ENCODE assay signal across 9 cellular contexts in genomic region chr1:153670257-153670858, GRCh38. TPM values are rescaled to one million over a fixed set of nuclear protein-coding genes. Genes with fewer than 3 reads are reported as not detected.
DNase-seq lines count a peak whose midpoint lies in the region; ATAC-seq and TF ChIP-seq lines count a peak whose summit lies in the region.
"Had no signal": no experiment of that assay in that cellular context is flagged by ENCODE, and none has a peak within 500 bp of the region (broad histone marks: within the 10 kb centered on the region; RNA-seq: fewer than 3 reads in every experiment).

No MANE protein-coding gene starts in this region.

- peaks cover 48% of the 10 kb centered on the region for H3K36me3 Mint-ChIP-seq in activated naive CD8-positive, alpha-beta T cell treated with anti-CD3 and anti-CD28 coated beads, Interleukin-2, amount 50 U/mL, for 24 hours (ENCODE audit: low read depth)
- H3K36me3 Mint-ChIP-seq: brain had no signal

- no peak for TF ChIP-seq POLR2A in uterus (IDR thresholded peaks at IDR 0.05)

- H3K27ac Mint-ChIP-seq in activated naive CD8-positive, alpha-beta T cell treated with anti-CD3 and anti-CD28 coated beads, Interleukin-2, amount 50 U/mL, for 24 hours: no peak overlapping the region

- H3K36me3 ChIP-seq in uterus: no peaks in the 10 kb centered on the region

- H3K9me3 ChIP-seq in uterus: no peaks in the 10 kb centered on the region

- peak overlapping the region; percentile 90 to 97 for H3K4me3 ChIP-seq in uterus

- H3K4me3 Mint-ChIP-seq in activated naive CD8-positive, alpha-beta T cell treated with anti-CD3 and anti-CD28 coated beads, Interleukin-2, amount 50 U/mL, for 24 hours: no peak overlapping the region
- H3K4me3 Mint-ChIP-seq: brain had no signal

- no peaks in the 10 kb centered on the region for H3K27me3 Mint-ChIP-seq in activated naive CD8-positive, alpha-beta T cell treated with anti-CD3 and anti-CD28 coated beads, Interleukin-2, amount 50 U/mL, for 24 hours

- intact Hi-C loops in Right ventricle myocardium inferior (cut with DNase I) (loop anchor here (2.0 to 10.0 kb wide), 3 partner anchors 36 to 316 kb away; partner anchors contain the start of genes CHTOP and S100A9), cardiac septum (cut with DNase I) (loop anchor here (2.0 to 5.0 kb wide), 4 partner anchors 43 to 307 kb away; partner anchors contain the start of genes JTB, S100A1 and S100A13), uterus (cut with DNase I; ENCODE audit: low total_unique reads) (loop anchor here (10.0 kb wide), 1 partner anchor 314 kb away; the partner anchor contains the start of gene RAB13)

- DNase-seq in Right ventricle myocardium inferior (ENCODE audit: missing footprints): no peak
- DNase-seq in cardiac septum (ENCODE audit: low spot score): no peak
- DNase-seq in activated naive CD8-positive, alpha-beta T cell treated with anti-CD3 and anti-CD28 coated beads, Interleukin-2, amount 50 U/mL, for 24 hours: peak; percentile 34
- DNase-seq in uterus: no peak
- no peak for DNase-seq in SHP77 (lab: John Stamatoyannopoulos, UW)
- no peak for DNase-seq in effector CD8-positive, alpha-beta T cell (lab: John Stamatoyannopoulos, UW)

- H3K27me3 ChIP-seq in layer of hippocampus (ENCODE audit: control insufficient read depth, insufficient read depth, low read length) (no peaks in the 10 kb centered on the region), uterus (no peaks in the 10 kb centered on the region)

- TF ChIP-seq CTCF in uterus (IDR thresholded peaks at IDR 0.05): no peak

- no peaks in the 10 kb centered on the region for H3K9me3 Mint-ChIP-seq in activated naive CD8-positive, alpha-beta T cell treated with anti-CD3 and anti-CD28 coated beads, Interleukin-2, amount 50 U/mL, for 24 hours
- H3K9me3 Mint-ChIP-seq: brain had no signal

- peaks cover 7 to 9% of the 10 kb centered on the region in 2 donors for H3K4me1 ChIP-seq in uterus

- peak; percentile 18 for ATAC-seq in Right ventricle myocardium inferior
- no peak for ATAC-seq in activated naive CD8-positive, alpha-beta T cell treated with anti-CD3 and anti-CD28 coated beads, Interleukin-2, amount 50 U/mL, for 24 hours
- ATAC-seq in HG02973 (IDR thresholded peaks at IDR 0.05; ENCODE audit: unreplicated experiment): no peak

- peak overlapping the region; percentile 46 for H3K27ac ChIP-seq in layer of hippocampus (ENCODE audit: low read depth, low read length)
- peak overlapping the region; percentile 88 to 93 for H3K27ac ChIP-seq in uterus

- H3K4me1 Mint-ChIP-seq in activated naive CD8-positive, alpha-beta T cell treated with anti-CD3 and anti-CD28 coated beads, Interleukin-2, amount 50 U/mL, for 24 hours: peaks cover 35% of the 10 kb centered on the region
- H3K4me1 Mint-ChIP-seq: brain had no signal

RNA-seq across cellular contexts. Expression of gene ILF2, which starts 0.4 kb away (rescaled TPM):
- total RNA-seq in Right ventricle myocardium inferior (60.4 TPM), cardiac septum (76.5 TPM), uterus (100 to 1,000 TPM in 3 of 4 donors, 10 to 100 TPM in 1; 82.7 to 252 (median 111) TPM)

RNA-seq across cellular contexts. Expression of gene NPR1, which starts 8.1 kb away (rescaled TPM):
- total RNA-seq in Right ventricle myocardium inferior: 14.6 TPM
- 14.9 TPM for total RNA-seq in cardiac septum
- 10 to 100 TPM; 34.1 to 74.0 (median 50.8) TPM for total RNA-seq in uterus

RNA-seq across cellular contexts. Expression of gene SNAPIN, which starts 11.9 kb away (rescaled TPM):
- total RNA-seq in Right ventricle myocardium inferior: 64.0 TPM
- total RNA-seq in cardiac septum: 62.1 TPM
- total RNA-seq in uterus: 100 to 1,000 TPM in 1 of 4 donors, 10 to 100 TPM in 3; 35.5 to 101 (median 71.3) TPM

RNA-seq across cellular contexts. Expression of gene CHTOP, which starts 36.5 kb away (rescaled TPM):
- 72.1 TPM for total RNA-seq in Right ventricle myocardium inferior
- total RNA-seq in cardiac septum: 90.4 TPM
- 10 to 100 TPM; 43.8 to 91.0 (median 70.8) TPM for total RNA-seq in uterus

RNA-seq across cellular contexts. Expression of gene S100A1, which starts 42.1 kb away (rescaled TPM):
- 2,065 TPM for total RNA-seq in Right ventricle myocardium inferior
- total RNA-seq in cardiac septum: 1,915 TPM
- total RNA-seq in uterus: 1 to 10 TPM in 1 of 4 donors, not detected in 3; 3.8 TPM
